Comparison of ENCODE assay signal across 14 cellular contexts in genomic region chr17:81572499-81573030, GRCh38.
"Had no signal": no experiment of that assay in that cellular context is flagged by ENCODE, and none has a peak within 500 bp of the region (broad histone marks: within the 10 kb centered on the region; RNA-seq: fewer than 3 reads in every experiment).

No MANE protein-coding gene starts in this region.

- DNase-seq: activated CD4-positive, alpha-beta T cell treated with anti-CD3 and anti-CD28 coated beads, Interleukin-2, amount 50 U/mL, for 1 hour; activated effector memory CD4-positive, alpha-beta T cell treated with Interleukin-2 at 50 U/mL for 16 hours; activated T-cell treated with anti-CD3 and anti-CD28 coated beads for 4 hours; amniotic stem cell; brain microvascular endothelial cell; cerebellar nuclear complex; dermis blood vessel endothelial cell; hypothalamus; stimulated activated CD4-positive, alpha-beta T cell treated with anti-CD3 and anti-CD28 coated beads, Interleukin-4, amount 100 ng/mL, for 4 hours; stomach; uterus had no signal

- H3K27ac ChIP-seq: brain microvascular endothelial cell, parathyroid adenoma, stomach, thoracic aorta, uterus had no signal

- H3K36me3 Mint-ChIP-seq: activated naive CD4-positive, alpha-beta T cell treated with anti-CD3 and anti-CD28 coated beads, Interleukin-2, amount 50 U/mL, for 24 hours had no signal

- H3K36me3 ChIP-seq: uterus had no signal

- H3K27me3 ChIP-seq: brain microvascular endothelial cell, stomach, uterus had no signal

- H3K9me3 Mint-ChIP-seq: activated naive CD4-positive, alpha-beta T cell treated with anti-CD3 and anti-CD28 coated beads, Interleukin-2, amount 50 U/mL, for 24 hours had no signal

- H3K4me1 ChIP-seq: parathyroid adenoma had no signal

- H3K4me3 Mint-ChIP-seq: activated naive CD4-positive, alpha-beta T cell treated with anti-CD3 and anti-CD28 coated beads, Interleukin-2, amount 50 U/mL, for 24 hours had no signal

- H2AFZ ChIP-seq: parathyroid adenoma had no signal

- H3K27ac Mint-ChIP-seq: activated naive CD4-positive, alpha-beta T cell treated with anti-CD3 and anti-CD28 coated beads, Interleukin-2, amount 50 U/mL, for 24 hours had no signal

- H3K9me3 ChIP-seq: stomach, thoracic aorta, uterus had no signal

- H3K4me3 ChIP-seq: stomach, thoracic aorta, uterus had no signal

- H3K27me3 Mint-ChIP-seq: activated naive CD4-positive, alpha-beta T cell treated with anti-CD3 and anti-CD28 coated beads, Interleukin-2, amount 50 U/mL, for 24 hours had no signal
